20 cellular contexts compared by ENCODE assay signal in the genomic region with DNA sequence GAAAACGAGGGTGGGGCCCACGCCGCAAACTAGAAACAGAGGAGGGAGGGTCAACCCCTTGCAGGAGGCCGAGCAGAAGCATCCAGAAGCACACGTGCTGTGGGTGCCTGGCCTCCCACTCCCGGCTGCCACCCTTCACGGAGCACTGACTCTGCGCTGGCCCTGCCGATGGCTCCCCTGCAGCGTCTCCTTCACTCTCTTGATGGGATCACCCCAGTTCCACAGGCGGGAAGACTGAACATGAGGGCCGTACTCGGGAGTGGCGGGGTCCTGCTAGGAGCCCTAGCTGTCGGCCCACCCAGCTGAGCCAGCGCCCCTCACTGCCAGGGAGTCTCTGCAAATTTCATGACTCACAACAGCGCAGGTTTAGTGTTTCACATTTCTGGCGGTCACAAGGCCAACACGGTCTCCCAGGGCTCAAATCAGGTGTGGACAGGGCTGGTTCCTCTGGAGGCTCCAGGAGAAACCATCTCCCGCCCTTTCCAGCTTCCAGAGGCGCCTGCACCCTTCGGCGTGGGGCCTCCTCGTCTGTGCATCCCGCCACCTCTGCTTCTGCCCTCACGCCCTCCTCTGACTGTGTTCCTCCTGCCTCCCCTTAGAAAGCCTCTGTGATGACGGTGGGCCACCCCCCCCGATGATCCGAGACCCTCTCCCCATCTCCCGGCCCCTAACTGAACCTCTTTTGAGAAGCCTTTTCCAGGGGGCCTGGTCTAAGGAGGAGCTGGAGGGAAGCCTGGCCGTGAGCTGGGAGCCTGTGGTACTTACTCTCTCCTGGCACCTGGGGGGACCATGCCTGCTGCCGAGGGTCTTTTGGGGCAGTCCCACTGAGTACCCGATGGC. TPM values are rescaled to one million over a fixed set of nuclear protein-coding genes. Genes with fewer than 3 reads are reported as not detected.
"Had no signal": no experiment of that assay in that cellular context is flagged by ENCODE, and none has a peak within 500 bp of the region (broad histone marks: within the 10 kb centered on the region; RNA-seq: fewer than 3 reads in every experiment).

No MANE protein-coding gene starts in this region.

- DNase-seq: central memory CD4-positive, alpha-beta T cell; effector memory CD8-positive, alpha-beta T cell; gastrocnemius medialis; glutamatergic neuron; islet precursor cell; naive thymus-derived CD8-positive, alpha-beta T cell; small intestine; stimulated activated CD4-positive, alpha-beta T cell treated with anti-CD3 and anti-CD28 coated beads, Interleukin-2, amount 100 ng/mL, for 48 hours; tibial artery had no signal

- H3K9me3 Mint-ChIP-seq: effector memory CD8-positive, alpha-beta T cell; naive thymus-derived CD8-positive, alpha-beta T cell; stimulated activated naive CD8-positive, alpha-beta T cell treated with anti-CD3 and anti-CD28 coated beads, Interleukin-15, Interleukin-2, amounts not matched to agents 100 ng/mL and 50 ng/mL, for 24 hours had no signal

- H3K27ac ChIP-seq: epithelial cell of prostate, esophagus muscularis mucosa, gastrocnemius medialis, left lung, tibial artery, upper lobe of right lung, vagina had no signal

- H3K36me3 Mint-ChIP-seq: naive thymus-derived CD8-positive, alpha-beta T cell had no signal

- H3K36me3 ChIP-seq: esophagus muscularis mucosa, gastrocnemius medialis, left lung, tibial artery, upper lobe of right lung, vagina had no signal

- H3K4me1 ChIP-seq: esophagus muscularis mucosa, gastrocnemius medialis, left lung, tibial artery, upper lobe of right lung, vagina had no signal

- H3K4me3 ChIP-seq: esophagus muscularis mucosa, gastrocnemius medialis, left lung, mucosa of descending colon, tibial artery, upper lobe of right lung, vagina had no signal

- H3K27me3 Mint-ChIP-seq: stimulated activated naive CD8-positive, alpha-beta T cell treated with anti-CD3 and anti-CD28 coated beads, Interleukin-15, Interleukin-2, amounts not matched to agents 100 ng/mL and 50 ng/mL, for 24 hours had no signal

- H3K4me3 Mint-ChIP-seq: effector memory CD8-positive, alpha-beta T cell; naive thymus-derived CD8-positive, alpha-beta T cell; stimulated activated naive CD8-positive, alpha-beta T cell treated with anti-CD3 and anti-CD28 coated beads, Interleukin-15, Interleukin-2, amounts not matched to agents 100 ng/mL and 50 ng/mL, for 24 hours had no signal

- H3K9me3 ChIP-seq: esophagus muscularis mucosa, gastrocnemius medialis, left lung, mucosa of descending colon, tibial artery, upper lobe of right lung, vagina had no signal

- H3K27me3 ChIP-seq: gastrocnemius medialis, left lung, tibial artery, upper lobe of right lung, vagina had no signal

- H3K27ac Mint-ChIP-seq: naive thymus-derived CD8-positive, alpha-beta T cell; stimulated activated naive CD8-positive, alpha-beta T cell treated with anti-CD3 and anti-CD28 coated beads, Interleukin-15, Interleukin-2, amounts not matched to agents 100 ng/mL and 50 ng/mL, for 24 hours had no signal

- ATAC-seq: effector memory CD8-positive, alpha-beta T cell; gastrocnemius medialis; left lung; mucosa of descending colon; naive thymus-derived CD8-positive, alpha-beta T cell; upper lobe of right lung had no signal

RNA-seq across cellular contexts. Expression of gene PTX4, which starts 2.0 kb away (rescaled TPM):
- total RNA-seq: left lung; lung microvascular endothelial cell; mucosa of descending colon; naive thymus-derived CD8-positive, alpha-beta T cell; omental fat pad; pulmonary artery endothelial cell; temporal lobe; upper lobe of right lung; vagina had no signal

RNA-seq across cellular contexts. Expression of gene CCDC154, which starts 42.4 kb away (rescaled TPM):
- total RNA-seq: vagina had no signal
